Comparison of ENCODE assay signal across 8 cellular contexts in genomic region chr17:20896153-20896649, GRCh38.
A peak's percentile ranks its signal among the peaks of the same experiment; 100 is the strongest.
DNase-seq lines count a peak whose midpoint lies in the region; ATAC-seq, FAIRE-seq and TF ChIP-seq lines count a peak whose summit lies in the region.

No MANE protein-coding gene starts in this region.

- no peak overlapping the region for H3K4me2 ChIP-seq in HCT116 (ENCODE audit: low read length)

- H3K9me2 ChIP-seq in HCT116 (ENCODE audit: insufficient read depth), result no peaks in the 10 kb centered on the region

- peak; percentile 36; the same call in 1 of the 2 replicates for ATAC-seq in HCT116
- ATAC-seq in activated T-cell treated with anti-CD3 and anti-CD28 coated beads, Interleukin-2, amount 50 U/mL, for 72 hours (replicated peaks in 1 of 2), result peak in 1 of 2 donors; percentile 93
- ATAC-seq in left cardiac atrium, result peak; percentile 70 to 76
- no peak for ATAC-seq in HG03139 (IDR thresholded peaks at IDR 0.05; ENCODE audit: unreplicated experiment)

- CTCF ChIA-PET in HCT116 (lab: Charles Lee), result no interaction called here

- peaks cover 7% of the 10 kb centered on the region for H3K27me3 Mint-ChIP-seq in activated T-cell treated with anti-CD3 and anti-CD28 coated beads, Interleukin-2, amount 50 U/mL, for 72 hours (ENCODE audit: low read depth)

- no peaks in the 10 kb centered on the region for H3K79me2 ChIP-seq in HCT116 (ENCODE audit: insufficient read depth, low read length)

- no peak overlapping the region for H2AFZ ChIP-seq in HCT116 (ENCODE audit: low read depth, low read length, poor library complexity, severe bottlenecking)

- no peak for DNase-seq in HCT116 (ENCODE audit: low read depth, low spot score)
- peak; percentile 2 to 71 for DNase-seq in activated T-cell treated with anti-CD3 and anti-CD28 coated beads, Interleukin-2, amount 50 U/mL, for 72 hours
- DNase-seq in left cardiac atrium, result peak; percentile 27
- peak; percentile 24 to 34 for DNase-seq in stimulated activated CD4-positive, alpha-beta T cell treated with anti-CD3 and anti-CD28 coated beads, Interleukin-4, amount 100 ng/mL, for 4 hours
- DNase-seq in GM12892 (ENCODE audit: insufficient read length), result no peak
- no peak for DNase-seq in CD1c-positive myeloid dendritic cell (ENCODE audit: extremely low spot score)
- no peak for DNase-seq in midbrain (lab: John Stamatoyannopoulos, UW)

- no peaks in the 10 kb centered on the region for H4K20me1 ChIP-seq in HCT116 (ENCODE audit: insufficient read depth)

- H3K4me3 Mint-ChIP-seq in activated T-cell treated with anti-CD3 and anti-CD28 coated beads, Interleukin-2, amount 50 U/mL, for 72 hours, result peak overlapping the region in 1 of 2 donors; percentile 71

- H3K27ac ChIP-seq in HCT116 (ENCODE audit: low read depth, low read length), result no peak overlapping the region

- H3K4me3 ChIP-seq in HCT116 (replicated peaks in 1 of 2; ENCODE audit: low read depth in 1 of 2, low read length in 2 of 2), result no peak overlapping the region

- no peak for FAIRE-seq in GM12892 (lab: Jason Lieb, UNC)

- no peaks in the 10 kb centered on the region for H3K36me3 Mint-ChIP-seq in activated T-cell treated with anti-CD3 and anti-CD28 coated beads, Interleukin-2, amount 50 U/mL, for 72 hours (ENCODE audit: insufficient read depth in 2 of 2)

- no peak for TF ChIP-seq CTCF in HCT116 (IDR thresholded peaks at IDR 0.05 in 2 of 3, conservative IDR thresholded peaks at IDR 0.05 in 1 of 3; ENCODE audit: borderline replicate concordance in 1 of 3, insufficient read depth in 1 of 3, low read depth in 2 of 3, low read length in 2 of 3)

- POLR2A ChIA-PET in HCT116 (lab: Charles Lee), result no interaction called here

- TF ChIP-seq POLR2A in HCT116 (IDR thresholded peaks at IDR 0.05; ENCODE audit: borderline replicate concordance, extremely low read depth, insufficient read depth, insufficient read length) (no peak), GM12892 (IDR thresholded peaks at IDR 0.05; ENCODE audit: low read depth, low read length) (no peak)

- H3K9me3 Mint-ChIP-seq in activated T-cell treated with anti-CD3 and anti-CD28 coated beads, Interleukin-2, amount 50 U/mL, for 72 hours, result no peaks in the 10 kb centered on the region

- no peak overlapping the region for H3K9ac ChIP-seq in HCT116 (ENCODE audit: low read length)

- no peaks in the 10 kb centered on the region for H3K9me3 ChIP-seq in HCT116 (ENCODE audit: control insufficient read depth in 1 of 2, insufficient read depth in 1 of 2, low read depth in 1 of 2, low read length in 2 of 2)

- H3K36me3 ChIP-seq in HCT116 (ENCODE audit: control insufficient read depth in 1 of 2, insufficient read depth in 2 of 2, low read length in 2 of 2), result no peaks in the 10 kb centered on the region

- intact Hi-C loops in HCT116 (cut with micrococcal nuclease) (no loop called here), left cardiac atrium (cut with DNase I) (no loop called here)

- H3K4me1 Mint-ChIP-seq in activated T-cell treated with anti-CD3 and anti-CD28 coated beads, Interleukin-2, amount 50 U/mL, for 72 hours (ENCODE audit: low read depth), result peaks cover 7% of the 10 kb centered on the region

- no TSS peak for BruUV-seq in HCT116 (replicated peaks; lab: Mats Ljungman, UMichigan)

- no peak overlapping the region for H3K27ac Mint-ChIP-seq in activated T-cell treated with anti-CD3 and anti-CD28 coated beads, Interleukin-2, amount 50 U/mL, for 72 hours

- no peaks in the 10 kb centered on the region for H3K27me3 ChIP-seq in HCT116 (ENCODE audit: insufficient read depth, low read length)

- peak; percentile 22; the same call in 1 of the 2 replicates for TF ChIP-seq RAD21 in HCT116 (IDR thresholded peaks at IDR 0.05; ENCODE audit: low read depth)

- no peaks in the 10 kb centered on the region for H3K4me1 ChIP-seq in HCT116 (ENCODE audit: control insufficient read depth in 1 of 2, insufficient read depth in 2 of 2, low read length in 2 of 2)

- RAD21 ChIA-PET in HCT116 (lab: Charles Lee; ENCODE audit: low non-redundant PET in 1 of 2, low total read pairs in 2 of 2, uncharacterized antibody in 2 of 2, unreplicated experiment in 2 of 2), result no interaction called here

TF ChIP-seq in HCT116, 20 proteins besides CTCF, POLR2A, EP300 and RAD21:
- TF ChIP-seq SRF (IDR thresholded peaks at IDR 0.05; ENCODE audit: low read depth), result no peak
- TF ChIP-seq SIN3A (IDR thresholded peaks at IDR 0.05; ENCODE audit: low read depth), result no peak
- no peak for TF ChIP-seq CBX3 (IDR thresholded peaks at IDR 0.05; ENCODE audit: low read depth)
- no peak for TF ChIP-seq MAX (IDR thresholded peaks at IDR 0.05)
- no peak for TF ChIP-seq TCF7L2 (IDR thresholded peaks at IDR 0.05; ENCODE audit: borderline replicate concordance, extremely low read depth, insufficient read depth, insufficient read length)
- TF ChIP-seq ELF1 (IDR thresholded peaks at IDR 0.05; ENCODE audit: borderline replicate concordance, low read depth), result no peak
- no peak for TF ChIP-seq CEBPB (IDR thresholded peaks at IDR 0.05; ENCODE audit: low read depth)
- TF ChIP-seq SP1 (IDR thresholded peaks at IDR 0.05; ENCODE audit: low read depth), result no peak

Comparison
In these comparisons a context has a peak if more than half of its experiments do, and no peak if none do; other contexts are left out.
1. DNase-seq: peak in activated T-cell treated with anti-CD3 and anti-CD28 coated beads, Interleukin-2, amount 50 U/mL, for 72 hours (2 of 2), left cardiac atrium (single experiment) and stimulated activated CD4-positive, alpha-beta T cell treated with anti-CD3 and anti-CD28 coated beads, Interleukin-4, amount 100 ng/mL, for 4 hours (2 of 2); none in HCT116 (single experiment), GM12892 (single experiment), CD1c-positive myeloid dendritic cell (single experiment) and midbrain (single experiment).